22 cellular contexts compared by ENCODE assay signal in the genomic region with DNA sequence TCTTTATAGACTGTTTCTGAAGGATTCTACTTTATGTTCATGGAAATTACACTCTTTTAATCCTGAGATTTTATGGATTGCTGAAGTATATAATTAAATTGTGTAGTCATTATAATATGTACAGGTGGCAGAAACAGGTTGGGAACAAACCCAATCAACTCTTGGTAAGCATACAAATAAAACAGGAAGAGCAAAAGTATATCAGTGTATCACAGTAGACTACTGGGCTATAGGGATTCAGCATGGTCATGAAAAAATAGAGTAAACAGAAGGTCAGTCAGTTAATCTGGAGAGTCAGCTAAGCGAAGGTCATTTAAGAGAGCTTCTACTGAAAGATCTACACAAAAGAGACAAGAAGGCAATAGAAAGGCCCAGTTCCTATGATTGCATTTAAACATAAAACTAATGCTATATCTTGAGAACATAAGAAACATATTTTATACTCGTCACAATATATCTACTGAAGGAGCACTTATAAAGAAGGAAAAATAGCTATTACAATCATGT.
"Had no signal": no experiment of that assay in that cellular context is flagged by ENCODE, and none has a peak within 500 bp of the region (broad histone marks: within the 10 kb centered on the region; RNA-seq: fewer than 3 reads in every experiment).

No MANE protein-coding gene starts in this region.

- H3K27me3 ChIP-seq: cardiac muscle cell, hepatocyte, neutrophil, thyroid gland had no signal

- H3K4me3 Mint-ChIP-seq: activated naive CD8-positive, alpha-beta T cell treated with anti-CD3 and anti-CD28 coated beads, Interleukin-2, amount 10 ng/mL, durations not matched to agents 7 days and 5 days; dendritic cell treated with granulocyte-macrophage colony-stimulating factor and Interleukin-4, amounts not matched to agents 40 ng/mL and 50 ng/mL, for 4 days; nephron; WTC11 had no signal

- ATAC-seq: stimulated activated naive CD8-positive, alpha-beta T cell treated with anti-CD3 and anti-CD28 coated beads, Interleukin-15, Interleukin-2, amounts not matched to agents 100 U/mL and 50 U/mL, for 24 hours; WTC11 had no signal

- H3K27ac ChIP-seq: cardiac muscle cell, neutrophil, thyroid gland had no signal

- H3K9ac ChIP-seq: parathyroid adenoma had no signal

- H3K4me1 ChIP-seq: parathyroid adenoma had no signal

- H3K4me2 ChIP-seq: hepatocyte had no signal

- H3K9me3 ChIP-seq: neutrophil, thyroid gland had no signal

- H2AFZ ChIP-seq: hepatocyte had no signal

- H3K36me3 Mint-ChIP-seq: activated naive CD8-positive, alpha-beta T cell treated with anti-CD3 and anti-CD28 coated beads, Interleukin-2, amount 10 ng/mL, durations not matched to agents 7 days and 5 days had no signal

- H3K4me1 Mint-ChIP-seq: activated naive CD8-positive, alpha-beta T cell treated with anti-CD3 and anti-CD28 coated beads, Interleukin-2, amount 10 ng/mL, durations not matched to agents 7 days and 5 days had no signal

- H3K36me3 ChIP-seq: cardiac muscle cell, neutrophil, thyroid gland had no signal

- H3K4me3 ChIP-seq: cardiac muscle cell, hepatocyte, thyroid gland had no signal

- H3K27ac Mint-ChIP-seq: activated naive CD8-positive, alpha-beta T cell treated with anti-CD3 and anti-CD28 coated beads, Interleukin-2, amount 10 ng/mL, durations not matched to agents 7 days and 5 days; dendritic cell treated with granulocyte-macrophage colony-stimulating factor and Interleukin-4, amounts not matched to agents 40 ng/mL and 50 ng/mL, for 4 days; nephron; WTC11 had no signal

- DNase-seq: activated CD4-positive, alpha-beta T cell treated with anti-CD3 and anti-CD28 coated beads, Interleukin-2, amount 50 U/mL, for 4 hours; activated CD8-positive, alpha-beta memory T cell treated with anti-CD3 and anti-CD28 coated beads, Interleukin-2, amount 50 U/mL, for 48 hours; activated naive CD4-positive, alpha-beta T cell treated with Interleukin-2 at 50 U/mL for 16 hours; activated naive CD8-positive, alpha-beta T cell treated with anti-CD3 and anti-CD28 coated beads, Interleukin-2, amount 10 ng/mL, durations not matched to agents 7 days and 5 days; activated T-cell treated with anti-CD3 and anti-CD28 coated beads, Interleukin-2, amount 50 U/mL, for 48 hours; amniotic stem cell; effector CD8-positive, alpha-beta T cell; left ventricle myocardium superior; right cardiac atrium; stimulated activated CD4-positive, alpha-beta T cell treated with anti-CD3 and anti-CD28 coated beads, Interleukin-12 subunit alpha, Interleukin-12 subunit beta, amount 100 ng/mL, for 4 hours; stimulated activated CD4-positive, alpha-beta T cell treated with anti-CD3 and anti-CD28 coated beads, Interleukin-4, amount 100 ng/mL, for 4 hours; stimulated activated naive CD8-positive, alpha-beta T cell treated with anti-CD3 and anti-CD28 coated beads, Interleukin-15, Interleukin-2, amounts not matched to agents 100 U/mL and 50 U/mL, for 24 hours; substantia nigra; T-helper 9 cell; thyroid gland had no signal

- H3K79me2 ChIP-seq: hepatocyte, parathyroid adenoma had no signal
